14 cellular contexts compared by ENCODE assay signal in the genomic region with DNA sequence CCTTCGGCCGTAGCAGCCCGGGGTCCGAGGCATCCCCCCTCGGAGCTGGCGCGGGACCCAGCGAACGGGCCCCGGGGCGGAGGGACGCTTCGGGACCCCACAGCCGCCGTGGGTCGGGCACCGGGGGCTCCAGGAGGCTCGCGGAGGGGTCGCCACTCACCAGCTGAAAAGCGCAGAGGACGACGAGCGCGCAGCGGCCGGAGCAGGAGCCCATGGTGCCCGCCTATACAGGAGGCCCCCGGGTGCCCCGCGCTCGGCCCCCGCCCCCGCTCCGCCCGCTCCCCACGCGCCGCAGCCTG. TPM values are rescaled to one million over a fixed set of nuclear protein-coding genes. Genes with fewer than 3 reads are reported as not detected.
DNase-seq lines count a peak whose midpoint lies in the region; ATAC-seq, FAIRE-seq and TF ChIP-seq lines count a peak whose summit lies in the region.
"Had no signal": no experiment of that assay in that cellular context is flagged by ENCODE, and none has a peak within 500 bp of the region (broad histone marks: within the 10 kb centered on the region; RNA-seq: fewer than 3 reads in every experiment).

TSS of gene NKAIN4 (minus strand) at position 227 of the 299 bp plus-strand sequence. CDS start at position 214, 13 bp downstream.

- no peak for DNase-seq in heart left ventricle
- no peak for DNase-seq in cardiac septum (ENCODE audit: low spot score)
- no peak for DNase-seq in H1 (ENCODE audit: low read depth in 1 of 2, low spot score in 2 of 2)
- no peak for DNase-seq in transverse colon
- DNase-seq in DMS 273 treated with DMSO at 0.1 percent for 48 hours (lab: John Stamatoyannopoulos, UW), result no peak
- DNase-seq: activated CD4-positive, alpha-beta T cell treated with anti-CD3 and anti-CD28 coated beads, Interleukin-2, amount 50 U/mL, for 4 hours; activated naive CD8-positive, alpha-beta T cell treated with anti-CD3 and anti-CD28 coated beads, Interleukin-2, amount 10 ng/mL, durations not matched to agents 7 days and 5 days had no signal

- TF ChIP-seq POLR2A in heart left ventricle (IDR thresholded peaks at IDR 0.05) (no peak), H1 (IDR thresholded peaks at IDR 0.05; ENCODE audit: control extremely low read depth in 1 of 2, low read depth in 2 of 2, low read length in 2 of 2) (no peak), transverse colon (IDR thresholded peaks at IDR 0.05) (no peak)

- peak within 1 kb of the TSS; percentile 13 for H4K5ac ChIP-seq in H1 (ENCODE audit: insufficient read length, low read depth, low read length)

- H3K18ac ChIP-seq in H1 (ENCODE audit: extremely low read depth, low read length), result peak within 1 kb of the TSS; percentile 95

- H3K4me1 ChIP-seq in heart left ventricle (peaks cover 0 to 21% (median 4%) of the 10 kb centered on the region in 12 donors), H1 (replicated peaks in 1 of 4; ENCODE audit: control insufficient read depth in 3 of 4, insufficient read depth in 4 of 4, low read length in 3 of 4) (peaks cover 2 to 18% (median 15%) of the 10 kb centered on the region in 4 experiments), transverse colon (peaks cover 0 to 16% (median 10%) of the 10 kb centered on the region in 4 donors)
- H3K4me1 ChIP-seq: HAP-1 had no signal

- FAIRE-seq in H1 (lab: Jason Lieb, UNC), result no peak
- FAIRE-seq: endometrium had no signal

- no peaks in the 10 kb centered on the region for H3K36me3 ChIP-seq in heart left ventricle
- no peaks in the 10 kb centered on the region; a peak in 1 of 8 replicates for H3K36me3 ChIP-seq in H1 (ENCODE audit: control insufficient read depth in 2 of 4, insufficient read depth in 4 of 4, low read length in 3 of 4)
- no peaks in the 10 kb centered on the region for H3K36me3 ChIP-seq in transverse colon
- H3K36me3 ChIP-seq: HAP-1, SJSA1 had no signal

- ATAC-seq in heart left ventricle (no peak), HG02970 (IDR thresholded peaks at IDR 0.05; ENCODE audit: low FRiP score, unreplicated experiment) (no peak), HG02610 (IDR thresholded peaks at IDR 0.05; ENCODE audit: unreplicated experiment) (no peak)

- intact Hi-C loops in heart left ventricle (cut with DNase I), result loop anchor here in 1 of 10 donors (5.0 kb wide), 1 partner anchor 197 kb away; no protein-coding TSS in a partner anchor
- intact Hi-C loops in cardiac septum (cut with DNase I), result no loop called here
- intact Hi-C loops in transverse colon (cut with DNase I; ENCODE audit: low total_unique reads), result no loop called here

- H3K36me3 Mint-ChIP-seq in nephron (ENCODE audit: low read depth), result no peaks in the 10 kb centered on the region
- H3K36me3 Mint-ChIP-seq: activated naive CD8-positive, alpha-beta T cell treated with anti-CD3 and anti-CD28 coated beads, Interleukin-2, amount 10 ng/mL, durations not matched to agents 7 days and 5 days had no signal

- no peak for TF ChIP-seq RAD21 in H1 (IDR thresholded peaks at IDR 0.05 in 1 of 2, conservative IDR thresholded peaks at IDR 0.05 in 1 of 2; ENCODE audit: low read depth in 2 of 2, low read length in 2 of 2)

- H3K27me3 Mint-ChIP-seq in nephron (ENCODE audit: low read depth), result peaks cover 31% of the 10 kb centered on the region

- peaks cover 13% of the 10 kb centered on the region; the same call in 1 of the 2 replicates for H3K23me2 ChIP-seq in H1 (ENCODE audit: low read depth, low read length)

- peak within 1 kb of the TSS; percentile 35; the same call in 1 of the 2 replicates for H2AFZ ChIP-seq in H1 (ENCODE audit: low read length)

- H3K4me1 Mint-ChIP-seq in nephron, result peaks cover 71% of the 10 kb centered on the region

- peaks cover 0 to 4% of the 10 kb centered on the region in 2 experiments for H4K20me1 ChIP-seq in H1 (replicated peaks in 1 of 2; ENCODE audit: control insufficient read depth in 1 of 2, insufficient read depth in 2 of 2, low read length in 2 of 2)

- H3K9me3 ChIP-seq in heart left ventricle (no peaks in the 10 kb centered on the region), H1 (ENCODE audit: insufficient read depth in 2 of 2, low read depth in 1 of 2, low read length in 1 of 2) (no peaks in the 10 kb centered on the region), transverse colon (no peaks in the 10 kb centered on the region)
- H3K9me3 ChIP-seq: HAP-1, SJSA1 had no signal

- POLR2A ChIA-PET in H1 (lab: Charles Lee; ENCODE audit: partially characterized antibody), result interaction anchor here (0.7 to 4.7 kb wide), 12 partner anchors 9 to 108 kb away, joined by 3 to 21 read pairs (median 4); partner anchors contain the start of genes ARFGAP1 and BIRC7

- H3K4ac ChIP-seq in H1 (replicated peaks; ENCODE audit: insufficient read length, low read depth, low read length), result no peak within 1 kb of the TSS

- no peak within 1 kb of the TSS for H3K14ac ChIP-seq in H1 (ENCODE audit: insufficient read length)

- H3K4me2 ChIP-seq in H1 (ENCODE audit: insufficient read depth in 1 of 2, low read depth in 2 of 2, low read length in 2 of 2), result peak within 1 kb of the TSS; percentile 82 to 97

- no peak within 1 kb of the TSS for H2BK20ac ChIP-seq in H1 (ENCODE audit: low read length)

- H3K9ac ChIP-seq in H1 (replicated peaks in 1 of 4; ENCODE audit: extremely low read depth in 1 of 4, low read depth in 3 of 4, low read length in 3 of 4), result no peak within 1 kb of the TSS

- 1 to 3% (median 1%) methylated on average over 16 to 39 of the region's 39 CpGs; no CpG with 5 or more reads in 1 of the 4 donors for WGBS in heart left ventricle, 4 donors
- 2% methylated on average over 9 of the region's 39 CpGs; no CpG with 5 or more reads in 1 of the 2 experiments for WGBS in H1 (ENCODE audit: extremely low coverage in 1 of 2, insufficient coverage in 1 of 2, insufficient read length in 1 of 2, insufficient replicate concordance in 2 of 2, low coverage in 1 of 2, low lambda C conversion rate in 2 of 2, missing lambda C conversion rate in 1 of 2), 2 experiments
- 12% methylated on average over 24 of the region's 39 CpGs; no CpG with 5 or more reads in 1 of the 2 donors for WGBS in transverse colon (ENCODE audit: low coverage in 1 of 2), 2 donors

- no peak for TF ChIP-seq EP300 in H1 (IDR thresholded peaks at IDR 0.05; ENCODE audit: borderline replicate concordance in 1 of 2, low read depth in 2 of 2, low read length in 2 of 2)
- no peak for TF ChIP-seq EP300 in transverse colon (IDR thresholded peaks at IDR 0.05; ENCODE audit: low read depth)

- no peak within 1 kb of the TSS for H3K23ac ChIP-seq in H1 (ENCODE audit: insufficient read length)

- 0 out of 2 replicates have a peak within 1 kb of the TSS, but pooled peaks have one; percentile 68 for H2BK12ac ChIP-seq in H1 (ENCODE audit: low read depth, low read length)

- in situ Hi-C loops in transverse colon (cut with MboI; ENCODE audit: low pct_ligation_motif_present in 1 of 4, low pct_unique_long_range_greater_than_20kb in 1 of 4, low sequenced_read_pairs in 3 of 4), result no loop called here

- peak within 1 kb of the TSS; percentile 71 for H4K8ac ChIP-seq in H1 (ENCODE audit: extremely low read depth, insufficient read depth, low read length)

- H3K4me3 Mint-ChIP-seq in nephron, result peak within 1 kb of the TSS; percentile 82 to 91 (median 89)
- H3K4me3 Mint-ChIP-seq: activated naive CD8-positive, alpha-beta T cell treated with anti-CD3 and anti-CD28 coated beads, Interleukin-2, amount 10 ng/mL, durations not matched to agents 7 days and 5 days had no signal

- H3K27ac ChIP-seq in heart left ventricle (no peak within 1 kb of the TSS), H1 (ENCODE audit: low read depth, low read length) (no peak within 1 kb of the TSS), transverse colon (no peak within 1 kb of the TSS)
- H3K27ac ChIP-seq: SJSA1 had no signal

- no peaks in the 10 kb centered on the region; the same call in 1 of the 2 replicates for H3K79me1 ChIP-seq in H1 (ENCODE audit: low read depth, low read length)

- TF ChIP-seq CTCF in heart left ventricle (IDR thresholded peaks at IDR 0.05) (no peak), H1 (IDR thresholded peaks at IDR 0.05; ENCODE audit: control extremely low read depth in 1 of 3, insufficient read depth in 1 of 3, low read depth in 1 of 3, low read length in 3 of 3) (no peak), nephron (IDR thresholded peaks at IDR 0.05; ENCODE audit: unreplicated experiment in 3 of 3) (no peak), transverse colon (IDR thresholded peaks at IDR 0.05) (no peak)

- peak within 1 kb of the TSS; percentile 78; the same call in 1 of the 2 replicates for H2BK5ac ChIP-seq in H1 (ENCODE audit: low read depth, low read length)

- H2BK15ac ChIP-seq in H1 (ENCODE audit: low read length), result peak within 1 kb of the TSS; percentile 46; the same call in 1 of the 2 replicates

- H3K27ac Mint-ChIP-seq in nephron, result peak within 1 kb of the TSS; percentile 75 to 99 (median 98)
- H3K27ac Mint-ChIP-seq: activated naive CD8-positive, alpha-beta T cell treated with anti-CD3 and anti-CD28 coated beads, Interleukin-2, amount 10 ng/mL, durations not matched to agents 7 days and 5 days had no signal

- H4K91ac ChIP-seq in H1 (replicated peaks; ENCODE audit: insufficient read length, low read length), result peak within 1 kb of the TSS; percentile 59

- no peak within 1 kb of the TSS for H3K56ac ChIP-seq in H1 (replicated peaks; ENCODE audit: insufficient read length, low read depth, low read length)

- 0 out of 2 replicates have a peak within 1 kb of the TSS, but pooled peaks have one; percentile 80 for H2AK5ac ChIP-seq in H1 (ENCODE audit: low read depth, low read length)

- CTCF ChIA-PET in H1 (lab: Charles Lee; ENCODE audit: partially characterized antibody), result interaction anchor here (1.0 to 6.8 kb wide), 7 partner anchors 15 to 72 kb away, joined by 3 to 87 read pairs (median 10); partner anchors contain the start of gene BIRC7

- H3K9me3 Mint-ChIP-seq in nephron, result no peaks in the 10 kb centered on the region
- H3K9me3 Mint-ChIP-seq: activated naive CD8-positive, alpha-beta T cell treated with anti-CD3 and anti-CD28 coated beads, Interleukin-2, amount 10 ng/mL, durations not matched to agents 7 days and 5 days had no signal

- H3K27me3 ChIP-seq in heart left ventricle (peaks cover 32 to 78% (median 55%) of the 10 kb centered on the region in 9 donors), H1 (replicated peaks in 1 of 4; ENCODE audit: control insufficient read depth in 3 of 4, extremely low read depth in 1 of 4, insufficient read depth in 3 of 4, low read length in 3 of 4) (peaks cover 4 to 51% (median 40%) of the 10 kb centered on the region in 4 experiments), transverse colon (peaks cover 64% of the 10 kb centered on the region)

- H3K4me3 ChIP-seq in heart left ventricle, result peak within 1 kb of the TSS; percentile 7 to 48 (median 34)
- H3K4me3 ChIP-seq in H1 (ENCODE audit: extremely low read depth in 1 of 4, insufficient read depth in 2 of 4, low read depth in 3 of 4, low read length in 4 of 4), result peak within 1 kb of the TSS; percentile 39 to 67 (median 59)
- peak within 1 kb of the TSS in 3 of 4 donors; percentile 12 to 39 (median 14) for H3K4me3 ChIP-seq in transverse colon
- H3K4me3 ChIP-seq: HAP-1, SJSA1 had no signal

- no peaks in the 10 kb centered on the region for H3K79me2 ChIP-seq in H1 (ENCODE audit: control insufficient read depth in 1 of 2, insufficient read depth in 2 of 2, low read length in 2 of 2)

- no peak within 1 kb of the TSS for H2BK120ac ChIP-seq in H1 (replicated peaks; ENCODE audit: low read depth, low read length)

RNA-seq across cellular contexts. Expression of gene NKAIN4, which starts in this region (rescaled TPM):
- total RNA-seq in heart left ventricle (not detected), cardiac septum (not detected), transverse colon (under 1 TPM in 1 of 4 donors, not detected in 3; 0.79 TPM)
- polyA plus RNA-seq in heart left ventricle (not detected), H1 (2011; rRNA removed) (17.0 and 21.9 TPM in 2 replicates)
- total RNA-seq in H1 (2021; fragmentation: NEBNext Ultra II Directional; extraction: Animal tissue kit (Norgen Biotek cat#: 25700)), result 6.6 and 6.9 TPM in 2 replicates
- polyA plus RNA-seq in H1 (2011; cell fraction: cytosol; rRNA removed), result 13.2 TPM
- 27.5 TPM for polyA plus RNA-seq in H1 (2011; cell fraction: nucleus; rRNA removed)
- 4.5 to 10.2 TPM (median 8.1 TPM) in 4 replicates for polyA plus RNA-seq in H1 (2012, experiment 1 of 2)
- polyA plus RNA-seq in H1 (2012, experiment 2 of 2), result 6.7 TPM
- polyA plus RNA-seq in H1 (2013, experiment 1 of 2), result 8.1 TPM
- polyA plus RNA-seq in H1 (2013, experiment 2 of 2), result 5.9 TPM
- polyA minus RNA-seq in H1 (2011; rRNA and poly(A)+ RNA removed), result 5.3 and 5.5 TPM in 2 replicates
- polyA minus RNA-seq in H1 (2011; cell fraction: cytosol; rRNA and poly(A)+ RNA removed), result 4.3 TPM
- polyA minus RNA-seq in H1 (2011; cell fraction: nucleus; rRNA and poly(A)+ RNA removed), result 7.0 TPM
- total RNA-seq: activated naive CD8-positive, alpha-beta T cell treated with anti-CD3 and anti-CD28 coated beads, Interleukin-2, amount 10 ng/mL, durations not matched to agents 7 days and 5 days; LHCN-M2; SJSA1 had no signal

Comparison
In these comparisons a context has a peak if more than half of its experiments do, and no peak if none do; other contexts are left out.
1. RNA of gene NKAIN4 (polyA plus RNA-seq): 4.5 to 27.5 TPM in H1; not detected in heart left ventricle; every median in the first group is over 4 times any median in the second.
2. Peak in every context shown above with its lines, with median percentiles within 50 percentile points of each other: H3K4me3 ChIP-seq.